ENCODE assay signal across 8 cellular contexts in the genomic region with DNA sequence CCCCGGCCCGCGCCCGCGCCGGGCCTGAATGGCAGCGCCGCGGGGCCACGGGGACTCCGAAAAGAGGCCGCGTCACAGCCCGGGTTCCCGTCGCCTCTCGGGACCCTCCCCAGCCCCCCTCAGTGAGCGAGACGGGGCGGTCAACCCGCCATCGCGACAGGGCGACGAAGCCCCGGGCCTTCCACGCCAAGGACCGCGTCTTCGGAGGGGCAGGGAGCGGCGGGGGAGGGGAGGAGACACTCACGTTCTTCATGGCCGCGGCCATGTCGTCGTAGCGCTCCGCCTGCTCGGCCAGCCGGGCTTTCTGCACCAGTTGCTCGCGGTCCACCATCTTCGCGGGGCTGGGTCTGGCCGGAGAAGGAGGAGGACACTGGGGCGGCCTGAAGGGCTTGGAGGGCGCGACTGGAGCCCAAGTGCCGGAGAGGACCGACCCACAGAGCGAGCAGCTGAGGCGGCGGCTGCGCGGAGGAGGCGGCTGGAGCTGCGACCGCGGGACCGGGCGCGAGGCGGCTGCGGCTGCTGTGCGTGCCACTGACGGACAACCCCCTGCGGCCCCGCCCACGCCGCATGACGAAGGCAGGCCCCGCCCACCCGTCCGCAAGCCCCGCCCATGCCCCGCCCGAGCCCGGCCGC. TPM values are rescaled to one million over a fixed set of nuclear protein-coding genes. Genes with fewer than 3 reads are reported as not detected.
DNase-seq lines count a peak whose midpoint lies in the region; ATAC-seq and TF ChIP-seq lines count a peak whose summit lies in the region.

A gene (minus strand): TSS at position 514 of the 633 bp plus-strand sequence. CDS start 183 bp downstream, at position 331.

- peak within 1 kb of the TSS; percentile 92 to 100 (median 99) for H3K27ac ChIP-seq in BLaER1 treated with 17β-estradiol and CSF1 and Interleukin-3, amounts not matched to agents 10 nM and 100 nM

- H4K20me1 ChIP-seq in BLaER1 treated with 17β-estradiol and CSF1 and Interleukin-3, amounts not matched to agents 10 nM and 100 nM: peaks cover 41 to 52% (median 48%) of the 10 kb centered on the region in 11 experiments

- H3K4me3 Mint-ChIP-seq in activated CD8-positive, alpha-beta T cell treated with anti-CD3 and anti-CD28 coated beads for 36 hours: peak within 1 kb of the TSS; percentile 96

- peak within 1 kb of the TSS; percentile 88 to 98 (median 92) for H3K4me2 ChIP-seq in BLaER1 treated with 17β-estradiol and CSF1 and Interleukin-3, amounts not matched to agents 10 nM and 100 nM

- H3K4me1 Mint-ChIP-seq in activated CD8-positive, alpha-beta T cell treated with anti-CD3 and anti-CD28 coated beads for 36 hours (ENCODE audit: low read depth): peaks cover 32% of the 10 kb centered on the region

- peak within 1 kb of the TSS; percentile 94 to 100 (median 99) for H3K9ac ChIP-seq in BLaER1 treated with 17β-estradiol and CSF1 and Interleukin-3, amounts not matched to agents 10 nM and 100 nM

- H3K27me3 ChIP-seq in BLaER1 treated with 17β-estradiol and CSF1 and Interleukin-3, amounts not matched to agents 10 nM and 100 nM: no peaks in the 10 kb centered on the region

- CTCF ChIA-PET in activated CD8-positive, alpha-beta T cell treated with anti-CD3 and anti-CD28 coated beads for 36 hours (lab: Charles Lee): interaction anchor here (0.8 to 1.6 kb wide), 8 partner anchors 11 to 180 kb away, joined by 3 to 6 read pairs (median 4); no protein-coding TSS in a partner anchor

- H3K9me3 Mint-ChIP-seq in activated CD8-positive, alpha-beta T cell treated with anti-CD3 and anti-CD28 coated beads for 36 hours: no peaks in the 10 kb centered on the region

- H3K36me3 Mint-ChIP-seq in activated CD8-positive, alpha-beta T cell treated with anti-CD3 and anti-CD28 coated beads for 36 hours (ENCODE audit: low read depth): peaks cover 38% of the 10 kb centered on the region

- intact Hi-C loops in activated CD8-positive, alpha-beta T cell treated with anti-CD3 and anti-CD28 coated beads for 36 hours (cut with micrococcal nuclease): no loop called here

- H3K36me3 ChIP-seq in BLaER1 treated with 17β-estradiol and CSF1 and Interleukin-3, amounts not matched to agents 10 nM and 100 nM: peaks cover 34 to 44% (median 39%) of the 10 kb centered on the region in 11 experiments

- H3K9me3 ChIP-seq in BLaER1 treated with 17β-estradiol and CSF1 and Interleukin-3, amounts not matched to agents 10 nM and 100 nM (replicated peaks in 1 of 11): peaks cover 0 to 12% (median 4%) of the 10 kb centered on the region in 11 experiments; a peak in 4 of 22 replicates

- no peak for TF ChIP-seq CTCF in activated CD8-positive, alpha-beta T cell treated with anti-CD3 and anti-CD28 coated beads for 36 hours (IDR thresholded peaks at IDR 0.05)

- TF ChIP-seq POLR2A in GM19193 (IDR thresholded peaks at IDR 0.05; ENCODE audit: extremely low read depth, insufficient read depth, insufficient read length): peak; percentile 96

- peaks cover 28 to 64% (median 52%) of the 10 kb centered on the region in 10 experiments for H3K4me1 ChIP-seq in BLaER1 treated with 17β-estradiol and CSF1 and Interleukin-3, amounts not matched to agents 10 nM and 100 nM

- no peaks in the 10 kb centered on the region for H3K27me3 Mint-ChIP-seq in activated CD8-positive, alpha-beta T cell treated with anti-CD3 and anti-CD28 coated beads for 36 hours

- H3K4me3 ChIP-seq in BLaER1 treated with 17β-estradiol and CSF1 and Interleukin-3, amounts not matched to agents 10 nM and 100 nM: peak within 1 kb of the TSS; percentile 95 to 100 (median 98)

- POLR2A ChIA-PET in activated CD8-positive, alpha-beta T cell treated with anti-CD3 and anti-CD28 coated beads for 36 hours (lab: Charles Lee): interaction anchor here (0.8 to 2.1 kb wide), 9 partner anchors 9 to 42 kb away, joined by 3 to 11 read pairs (median 5); no protein-coding TSS in a partner anchor

- DNase-seq in NCI-H69 (lab: John Stamatoyannopoulos, UW) (peak; percentile 96), medulla oblongata (ENCODE audit: extremely low spot score) (peak; percentile 90)
- peak; percentile 88 for DNase-seq in activated CD8-positive, alpha-beta T cell treated with anti-CD3 and anti-CD28 coated beads for 36 hours
- peak; percentile 77 for DNase-seq in effector CD4-positive, alpha-beta T cell
- peak; percentile 81 for DNase-seq in stimulated activated CD8-positive, alpha-beta memory T cell treated with anti-CD3 and anti-CD28 coated beads, Interleukin-12 subunit alpha, Interleukin-12 subunit beta, amount 100 ng/mL, for 24 hours (ENCODE audit: extremely low read depth)

- H3K27ac Mint-ChIP-seq in activated CD8-positive, alpha-beta T cell treated with anti-CD3 and anti-CD28 coated beads for 36 hours: peak within 1 kb of the TSS; percentile 97

- ATAC-seq in HG03378 (IDR thresholded peaks at IDR 0.05; ENCODE audit: unreplicated experiment): peak; percentile 51
- ATAC-seq in activated CD8-positive, alpha-beta T cell treated with anti-CD3 and anti-CD28 coated beads for 36 hours: peak; percentile 69

RNA-seq across cellular contexts. Expression of the gene that starts here (rescaled TPM):
- 100 to 1,000 TPM; 138 to 143 TPM for total RNA-seq in activated CD8-positive, alpha-beta T cell treated with anti-CD3 and anti-CD28 coated beads for 36 hours

Comparison
In these comparisons a context has a peak if more than half of its experiments do, and no peak if none do; other contexts are left out.
1. Peak in every context shown above with its lines: DNase-seq, ATAC-seq, H3K4me3 ChIP-seq and H3K27ac ChIP-seq.